ENCODE assay signal across 22 cellular contexts in the genomic region with DNA sequence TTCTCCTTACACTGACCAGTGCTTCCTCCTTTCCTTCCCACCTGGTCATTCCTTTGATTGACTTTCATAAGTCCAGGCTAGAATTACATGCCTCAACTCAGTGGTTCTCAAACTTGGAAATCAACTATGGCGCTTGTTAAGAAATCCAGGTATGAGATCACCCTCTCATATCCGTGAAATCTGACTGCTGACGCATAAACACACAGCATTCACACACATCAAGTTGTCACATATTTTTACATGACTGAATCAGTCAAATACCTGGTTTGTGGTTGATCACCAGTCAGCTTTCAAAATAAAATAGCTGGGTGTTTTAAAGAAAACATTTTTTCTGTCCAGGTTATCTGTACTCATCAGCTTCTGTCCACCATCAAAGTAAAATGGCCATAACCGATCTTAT.
"Had no signal": no experiment of that assay in that cellular context is flagged by ENCODE, and none has a peak within 500 bp of the region (broad histone marks: within the 10 kb centered on the region; RNA-seq: fewer than 3 reads in every experiment).

No MANE protein-coding gene starts in this region.

- H3K79me2 ChIP-seq: parathyroid adenoma had no signal

- H3K9ac ChIP-seq: neural progenitor cell, parathyroid adenoma had no signal

- H2AFZ ChIP-seq: neural progenitor cell, parathyroid adenoma had no signal

- H3K9me3 ChIP-seq: colonic mucosa, gastroesophageal sphincter, heart right ventricle, lower lobe of right lung, prostate gland, right atrium auricular region, stomach, thyroid gland had no signal

- H3K4me1 ChIP-seq: colonic mucosa, gastroesophageal sphincter, heart right ventricle, lower lobe of right lung, neural progenitor cell, parathyroid adenoma, prostate gland, right atrium auricular region, stomach, thyroid gland had no signal

- DNase-seq: colonic mucosa; effector memory CD4-positive, alpha-beta T cell; foreskin fibroblast; glutamatergic neuron; heart right ventricle; hippocampal formation; immature natural killer cell; islet precursor cell; kidney glomerular epithelial cell; left ventricle myocardium superior; lower lobe of right lung; naive B cell; stimulated activated CD4-positive, alpha-beta T cell treated with anti-CD3 and anti-CD28 coated beads, Interleukin-2, amount 100 ng/mL, for 24 hours; stimulated activated CD4-positive, alpha-beta T cell treated with anti-CD3 and anti-CD28 coated beads, Interleukin-4, amount 100 ng/mL, for 24 hours; stimulated activated naive CD4-positive, alpha-beta T cell treated with Interleukin-2 at 50 U/mL for 16 hours; stomach; thyroid gland had no signal

- H3K4me3 ChIP-seq: colonic mucosa, gastroesophageal sphincter, heart right ventricle, lower lobe of right lung, neural progenitor cell, prostate gland, right atrium auricular region, stomach, thyroid gland had no signal

- H3K36me3 ChIP-seq: colonic mucosa, gastroesophageal sphincter, heart right ventricle, lower lobe of right lung, neural progenitor cell, prostate gland, right atrium auricular region, stomach, thyroid gland had no signal

- H3K4me2 ChIP-seq: neural progenitor cell had no signal

- H3K27me3 ChIP-seq: colonic mucosa, gastroesophageal sphincter, heart right ventricle, neural progenitor cell, right atrium auricular region, stomach, thyroid gland had no signal

- H3K27ac ChIP-seq: colonic mucosa, gastroesophageal sphincter, heart right ventricle, lower lobe of right lung, neural progenitor cell, parathyroid adenoma, prostate gland, right atrium auricular region, stomach, thyroid gland had no signal
